1 cellular context compared by ENCODE assay signal in the genomic region with DNA sequence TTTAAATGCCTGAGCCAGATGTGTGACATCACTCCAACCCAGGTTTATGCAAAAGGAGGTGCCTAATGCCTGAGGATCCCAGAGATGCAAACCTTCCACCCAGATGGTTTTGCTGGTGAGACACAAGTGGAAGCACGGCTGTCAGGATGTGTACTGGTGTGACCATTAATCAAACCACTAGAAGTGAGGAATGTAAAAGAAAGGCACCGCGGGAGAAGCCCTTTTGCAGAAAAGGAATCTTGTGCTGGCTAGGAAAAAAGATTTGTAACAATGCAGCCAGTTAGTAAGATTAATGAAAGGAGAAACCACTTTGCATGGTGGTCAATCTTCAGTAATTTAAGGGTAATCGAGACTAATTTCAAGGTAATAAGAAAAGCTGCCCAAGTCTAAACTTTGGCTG.
TF ChIP-seq lines count a peak whose summit lies in the region.

No MANE protein-coding gene starts in this region.

TF ChIP-seq in WTC11, 78 proteins besides CTCF, POLR2A, EP300 and RAD21 (continued from another document):
- TF ChIP-seq, protein P1, sequence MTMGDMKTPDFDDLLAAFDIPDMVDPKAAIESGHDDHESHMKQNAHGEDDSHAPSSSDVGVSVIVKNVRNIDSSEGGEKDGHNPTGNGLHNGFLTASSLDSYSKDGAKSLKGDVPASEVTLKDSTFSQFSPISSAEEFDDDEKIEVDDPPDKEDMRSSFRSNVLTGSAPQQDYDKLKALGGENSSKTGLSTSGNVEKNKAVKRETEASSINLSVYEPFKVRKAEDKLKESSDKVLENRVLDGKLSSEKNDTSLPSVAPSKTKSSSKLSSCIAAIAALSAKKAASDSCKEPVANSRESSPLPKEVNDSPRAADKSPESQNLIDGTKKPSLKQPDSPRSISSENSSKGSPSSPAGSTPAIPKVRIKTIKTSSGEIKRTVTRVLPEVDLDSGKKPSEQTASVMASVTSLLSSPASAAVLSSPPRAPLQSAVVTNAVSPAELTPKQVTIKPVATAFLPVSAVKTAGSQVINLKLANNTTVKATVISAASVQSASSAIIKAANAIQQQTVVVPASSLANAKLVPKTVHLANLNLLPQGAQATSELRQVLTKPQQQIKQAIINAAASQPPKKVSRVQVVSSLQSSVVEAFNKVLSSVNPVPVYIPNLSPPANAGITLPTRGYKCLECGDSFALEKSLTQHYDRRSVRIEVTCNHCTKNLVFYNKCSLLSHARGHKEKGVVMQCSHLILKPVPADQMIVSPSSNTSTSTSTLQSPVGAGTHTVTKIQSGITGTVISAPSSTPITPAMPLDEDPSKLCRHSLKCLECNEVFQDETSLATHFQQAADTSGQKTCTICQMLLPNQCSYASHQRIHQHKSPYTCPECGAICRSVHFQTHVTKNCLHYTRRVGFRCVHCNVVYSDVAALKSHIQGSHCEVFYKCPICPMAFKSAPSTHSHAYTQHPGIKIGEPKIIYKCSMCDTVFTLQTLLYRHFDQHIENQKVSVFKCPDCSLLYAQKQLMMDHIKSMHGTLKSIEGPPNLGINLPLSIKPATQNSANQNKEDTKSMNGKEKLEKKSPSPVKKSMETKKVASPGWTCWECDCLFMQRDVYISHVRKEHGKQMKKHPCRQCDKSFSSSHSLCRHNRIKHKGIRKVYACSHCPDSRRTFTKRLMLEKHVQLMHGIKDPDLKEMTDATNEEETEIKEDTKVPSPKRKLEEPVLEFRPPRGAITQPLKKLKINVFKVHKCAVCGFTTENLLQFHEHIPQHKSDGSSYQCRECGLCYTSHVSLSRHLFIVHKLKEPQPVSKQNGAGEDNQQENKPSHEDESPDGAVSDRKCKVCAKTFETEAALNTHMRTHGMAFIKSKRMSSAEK (CRISPR knock-in tag; IDR thresholded peaks at IDR 0.05; ENCODE audit: borderline replicate concordance) = no peak
- no peak for TF ChIP-seq CREM (CRISPR knock-in tag; IDR thresholded peaks at IDR 0.05)
- TF ChIP-seq, protein P2, sequence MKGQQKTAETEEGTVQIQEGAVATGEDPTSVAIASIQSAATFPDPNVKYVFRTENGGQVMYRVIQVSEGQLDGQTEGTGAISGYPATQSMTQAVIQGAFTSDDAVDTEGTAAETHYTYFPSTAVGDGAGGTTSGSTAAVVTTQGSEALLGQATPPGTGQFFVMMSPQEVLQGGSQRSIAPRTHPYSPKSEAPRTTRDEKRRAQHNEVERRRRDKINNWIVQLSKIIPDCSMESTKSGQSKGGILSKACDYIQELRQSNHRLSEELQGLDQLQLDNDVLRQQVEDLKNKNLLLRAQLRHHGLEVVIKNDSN (CRISPR knock-in tag; IDR thresholded peaks at IDR 0.05) = no peak
